35 cellular contexts compared by ENCODE assay signal in genomic region chr5:4572713-4573112, GRCh38.
"Had no signal": no experiment of that assay in that cellular context is flagged by ENCODE, and none has a peak within 500 bp of the region (broad histone marks: within the 10 kb centered on the region; RNA-seq: fewer than 3 reads in every experiment).

No MANE protein-coding gene starts in this region.

- H3K27me3 ChIP-seq: adrenal gland, brain microvascular endothelial cell, colonic mucosa, esophagus muscularis mucosa had no signal

- H3K9me3 ChIP-seq: adrenal gland, colonic mucosa, esophagus muscularis mucosa had no signal

- H3K4me1 ChIP-seq: adrenal gland, colonic mucosa, esophagus muscularis mucosa had no signal

- H3K4me3 Mint-ChIP-seq: activated CD4-positive, alpha-beta memory T cell treated with anti-CD3 and anti-CD28 coated beads for 36 hours; activated CD4-positive, alpha-beta T cell treated with anti-CD3 and anti-CD28 coated beads for 36 hours; activated CD4-positive, alpha-beta T cell treated with anti-CD3 and anti-CD28 coated beads, Interleukin-2, amount 10 ng/mL, durations not matched to agents 24 days and 14 days; activated CD8-positive, alpha-beta memory T cell treated with anti-CD3 and anti-CD28 coated beads, Interleukin-2, amount 10 ng/mL, durations not matched to agents 7 days and 5 days; activated CD8-positive, alpha-beta T cell treated with anti-CD3 and anti-CD28 coated beads, Interleukin-2, amount 10 ng/mL, durations not matched to agents 7 days and 5 days; activated naive CD4-positive, alpha-beta T cell treated with anti-CD3 and anti-CD28 coated beads for 36 hours; activated naive CD4-positive, alpha-beta T cell treated with anti-CD3 and anti-CD28 coated beads, Interleukin-2, amount 50 U/mL, for 24 hours; activated naive CD8-positive, alpha-beta T cell treated with anti-CD3 and anti-CD28 coated beads for 36 hours; activated naive CD8-positive, alpha-beta T cell treated with anti-CD3 and anti-CD28 coated beads, Interleukin-2, amount 50 U/mL, for 24 hours; activated T-helper 1 cell treated with anti-CD3 and anti-CD28 coated beads, Interleukin-12 subunit alpha, Interleukin-12 subunit beta, Interleukin-2, Interleukin-4 antibody, amounts not matched to agents 30 ng/mL and 10 ng/mL and 1 ng/mL, durations not matched to agents 14 hours and 24 hours and 36 hours; central memory CD8-positive, alpha-beta T cell; dendritic cell treated with granulocyte-macrophage colony-stimulating factor and Interleukin-4, amounts not matched to agents 40 ng/mL and 50 ng/mL, for 4 days; effector memory CD8-positive, alpha-beta T cell; T-helper 17 cell; T-helper 2 cell treated with Interferon-gamma antibody and Interleukin-4, amounts not matched to agents 5 μg/mL and 100 μg/mL, for 36 hours had no signal

- FAIRE-seq: bronchial epithelial cell, frontal cortex had no signal

- H3K27me3 Mint-ChIP-seq: activated CD4-positive, alpha-beta memory T cell treated with anti-CD3 and anti-CD28 coated beads for 36 hours; activated CD4-positive, alpha-beta T cell treated with anti-CD3 and anti-CD28 coated beads for 36 hours; activated CD4-positive, alpha-beta T cell treated with anti-CD3 and anti-CD28 coated beads, Interleukin-2, amount 10 ng/mL, durations not matched to agents 24 days and 14 days; activated CD8-positive, alpha-beta memory T cell treated with anti-CD3 and anti-CD28 coated beads, Interleukin-2, amount 10 ng/mL, durations not matched to agents 7 days and 5 days; activated naive CD4-positive, alpha-beta T cell treated with anti-CD3 and anti-CD28 coated beads, Interleukin-2, amount 50 U/mL, for 24 hours; activated naive CD8-positive, alpha-beta T cell treated with anti-CD3 and anti-CD28 coated beads for 36 hours; activated naive CD8-positive, alpha-beta T cell treated with anti-CD3 and anti-CD28 coated beads, Interleukin-2, amount 50 U/mL, for 24 hours; central memory CD8-positive, alpha-beta T cell; dendritic cell treated with granulocyte-macrophage colony-stimulating factor and Interleukin-4, amounts not matched to agents 40 ng/mL and 50 ng/mL, for 4 days; effector memory CD8-positive, alpha-beta T cell; T-helper 17 cell had no signal

- H3K4me1 Mint-ChIP-seq: activated CD4-positive, alpha-beta T cell treated with anti-CD3 and anti-CD28 coated beads for 36 hours; activated CD4-positive, alpha-beta T cell treated with anti-CD3 and anti-CD28 coated beads, Interleukin-2, amount 10 ng/mL, durations not matched to agents 24 days and 14 days; activated CD8-positive, alpha-beta memory T cell treated with anti-CD3 and anti-CD28 coated beads, Interleukin-2, amount 10 ng/mL, durations not matched to agents 7 days and 5 days; activated naive CD4-positive, alpha-beta T cell treated with anti-CD3 and anti-CD28 coated beads, Interleukin-2, amount 50 U/mL, for 24 hours; activated naive CD8-positive, alpha-beta T cell treated with anti-CD3 and anti-CD28 coated beads for 36 hours; activated naive CD8-positive, alpha-beta T cell treated with anti-CD3 and anti-CD28 coated beads, Interleukin-2, amount 50 U/mL, for 24 hours; central memory CD8-positive, alpha-beta T cell; T-helper 17 cell had no signal

- H3K4me3 ChIP-seq: adrenal gland, colonic mucosa, dorsolateral prefrontal cortex, esophagus muscularis mucosa had no signal

- H3K36me3 ChIP-seq: adrenal gland, brain microvascular endothelial cell, colonic mucosa, esophagus muscularis mucosa had no signal

- DNase-seq: activated CD4-positive, alpha-beta memory T cell treated with anti-CD3 and anti-CD28 coated beads for 36 hours; activated CD4-positive, alpha-beta T cell treated with anti-CD3 and anti-CD28 coated beads for 36 hours; activated CD4-positive, alpha-beta T cell treated with anti-CD3 and anti-CD28 coated beads, Interleukin-2, amount 10 ng/mL, durations not matched to agents 24 days and 14 days; activated CD4-positive, CD25-positive, alpha-beta regulatory T cell; activated CD4-positive, CD25-positive, alpha-beta regulatory T cell treated with anti-CD3 and anti-CD28 coated beads, Interleukin-2, amount 50 U/mL, for 72 hours; activated CD8-positive, alpha-beta memory T cell treated with anti-CD3 and anti-CD28 coated beads, Interleukin-2, amount 10 ng/mL, durations not matched to agents 7 days and 5 days; activated CD8-positive, alpha-beta memory T cell treated with anti-CD3 and anti-CD28 coated beads, Interleukin-2, amount 50 U/mL, for 4 hours; activated CD8-positive, alpha-beta T cell treated with anti-CD3 and anti-CD28 coated beads, Interleukin-2, amount 10 ng/mL, durations not matched to agents 7 days and 5 days; activated effector memory CD4-positive, alpha-beta T cell treated with anti-CD3 and anti-CD28 coated beads, Interleukin-2, amount 50 U/mL, for 16 hours; activated naive CD4-positive, alpha-beta T cell treated with anti-CD3 and anti-CD28 coated beads for 36 hours; activated naive CD8-positive, alpha-beta T cell treated with anti-CD3 and anti-CD28 coated beads for 36 hours; activated naive CD8-positive, alpha-beta T cell treated with anti-CD3 and anti-CD28 coated beads, Interleukin-2, amount 50 U/mL, for 24 hours; activated T-cell treated with anti-CD3 and anti-CD28 coated beads, Interleukin-2, amount 50 U/mL, for 1 hour; activated T-cell treated with anti-CD3 and anti-CD28 coated beads, Interleukin-2, amount 50 U/mL, for 48 hours; adrenal gland; amygdala; aorta; brain microvascular endothelial cell; colonic mucosa; dorsolateral prefrontal cortex; effector memory CD8-positive, alpha-beta T cell; erythroblast; foreskin fibroblast; T-helper 1 cell; T-helper 17 cell; T1000 had no signal

- H3K27ac ChIP-seq: adrenal gland, brain microvascular endothelial cell, colonic mucosa, dorsolateral prefrontal cortex, esophagus muscularis mucosa had no signal

- H3K27ac Mint-ChIP-seq: activated CD4-positive, alpha-beta memory T cell treated with anti-CD3 and anti-CD28 coated beads for 36 hours; activated CD4-positive, alpha-beta T cell treated with anti-CD3 and anti-CD28 coated beads for 36 hours; activated CD4-positive, alpha-beta T cell treated with anti-CD3 and anti-CD28 coated beads, Interleukin-2, amount 10 ng/mL, durations not matched to agents 24 days and 14 days; activated CD8-positive, alpha-beta memory T cell treated with anti-CD3 and anti-CD28 coated beads, Interleukin-2, amount 10 ng/mL, durations not matched to agents 7 days and 5 days; activated CD8-positive, alpha-beta T cell treated with anti-CD3 and anti-CD28 coated beads, Interleukin-2, amount 10 ng/mL, durations not matched to agents 7 days and 5 days; activated naive CD4-positive, alpha-beta T cell treated with anti-CD3 and anti-CD28 coated beads for 36 hours; activated naive CD4-positive, alpha-beta T cell treated with anti-CD3 and anti-CD28 coated beads, Interleukin-2, amount 50 U/mL, for 24 hours; activated naive CD8-positive, alpha-beta T cell treated with anti-CD3 and anti-CD28 coated beads for 36 hours; activated naive CD8-positive, alpha-beta T cell treated with anti-CD3 and anti-CD28 coated beads, Interleukin-2, amount 50 U/mL, for 24 hours; activated T-helper 1 cell treated with anti-CD3 and anti-CD28 coated beads, Interleukin-12 subunit alpha, Interleukin-12 subunit beta, Interleukin-2, Interleukin-4 antibody, amounts not matched to agents 30 ng/mL and 10 ng/mL and 1 ng/mL, durations not matched to agents 14 hours and 24 hours and 36 hours; activated T-helper 2 cell treated with anti-CD3 and anti-CD28 coated beads, Interferon-gamma antibody, Interleukin-2, Interleukin-4, amounts not matched to agents 10 μg/mL and 5 μg/mL and 100 μg/mL, durations not matched to agents 14 hours and 24 hours and 36 hours; dendritic cell treated with granulocyte-macrophage colony-stimulating factor and Interleukin-4, amounts not matched to agents 40 ng/mL and 50 ng/mL, for 4 days; effector memory CD8-positive, alpha-beta T cell; T-helper 17 cell; T-helper 2 cell treated with Interferon-gamma antibody and Interleukin-4, amounts not matched to agents 5 μg/mL and 100 μg/mL, for 36 hours had no signal

- H3K36me3 Mint-ChIP-seq: activated CD4-positive, alpha-beta memory T cell treated with anti-CD3 and anti-CD28 coated beads for 36 hours; activated CD8-positive, alpha-beta memory T cell treated with anti-CD3 and anti-CD28 coated beads, Interleukin-2, amount 10 ng/mL, durations not matched to agents 7 days and 5 days; activated naive CD4-positive, alpha-beta T cell treated with anti-CD3 and anti-CD28 coated beads, Interleukin-2, amount 50 U/mL, for 24 hours; activated naive CD8-positive, alpha-beta T cell treated with anti-CD3 and anti-CD28 coated beads for 36 hours had no signal
